8 cellular contexts compared by ENCODE assay signal in genomic region chr2:37230581-37230980, GRCh38. TPM values are rescaled to one million over a fixed set of nuclear protein-coding genes. Genes with fewer than 3 reads are reported as not detected.
DNase-seq lines count a peak whose midpoint lies in the region; ATAC-seq, FAIRE-seq and TF ChIP-seq lines count a peak whose summit lies in the region.

No MANE protein-coding gene starts in this region.

- no peak for FAIRE-seq in GM19239 (lab: Jason Lieb, UNC)

- H3K36me3 ChIP-seq in mucosa of descending colon (ENCODE audit: low read depth) = no peaks in the 10 kb centered on the region

- peaks cover 25% of the 10 kb centered on the region for H3K4me1 ChIP-seq in mucosa of descending colon (ENCODE audit: low read depth)

- peak overlapping the region; percentile 96 for H3K4me3 ChIP-seq in choroid plexus epithelial cell (ENCODE audit: low read depth, low read length)
- H3K4me3 ChIP-seq in mucosa of descending colon = peak overlapping the region; percentile 65

- intact Hi-C loops in mucosa of descending colon (cut with DNase I, micrococcal nuclease) = no loop called here

- no peaks in the 10 kb centered on the region for H3K9me3 ChIP-seq in mucosa of descending colon

- DNase-seq in AG20443 (ENCODE audit: low spot score) = peak; percentile 17
- peak; percentile 7 for DNase-seq in HT1080 (ENCODE audit: low read depth)
- peak; percentile 13 for DNase-seq in choroid plexus epithelial cell (ENCODE audit: low read depth)
- peak in 1 of 3 donors; percentile 13 for DNase-seq in mucosa of descending colon
- DNase-seq in GM19239 (ENCODE audit: insufficient read length, low spot score) = no peak
- no peak for DNase-seq in foreskin melanocyte
- no peak for DNase-seq in activated CD4-positive, alpha-beta T cell treated with anti-CD3 and anti-CD28 coated beads for 1 hour

- peak; percentile 25 for ATAC-seq in mucosa of descending colon
- no peak for ATAC-seq in HG03439 (IDR thresholded peaks at IDR 0.05; ENCODE audit: unreplicated experiment)

- TF ChIP-seq CTCF in choroid plexus epithelial cell (conservative IDR thresholded peaks at IDR 0.05; ENCODE audit: low read depth, low read length) (no peak), mucosa of descending colon (IDR thresholded peaks at IDR 0.05) (no peak)

RNA-seq across cellular contexts. Expression of gene CEBPZ, which starts 0.8 kb away (rescaled TPM):
- total RNA-seq in HT1080 (2014; rRNA removed; shearing (Covaris generic)) = 67.4 and 68.5 TPM in 2 replicates
- polyA plus RNA-seq in HT1080 (2015; cell fraction: cytosol; rRNA removed) = 61.7 and 72.4 TPM in 2 replicates
- polyA plus RNA-seq in HT1080 (2015; cell fraction: nucleus; rRNA removed) = 96.3 and 96.9 TPM in 2 replicates
- total RNA-seq in mucosa of descending colon = 10 to 100 TPM; 30.8 to 51.5 (median 32.8) TPM

RNA-seq across cellular contexts. Expression of gene NDUFAF7, which starts 0.9 kb away (rescaled TPM):
- total RNA-seq in HT1080 (2014; rRNA removed; shearing (Covaris generic)) = 13.6 TPM in 2 replicates
- 15.1 and 15.3 TPM in 2 replicates for polyA plus RNA-seq in HT1080 (2015; cell fraction: cytosol; rRNA removed)
- 80.5 and 83.3 TPM in 2 replicates for polyA plus RNA-seq in HT1080 (2015; cell fraction: nucleus; rRNA removed)
- 10 to 100 TPM; 13.2 to 21.6 (median 14.0) TPM for total RNA-seq in mucosa of descending colon

RNA-seq across cellular contexts. Expression of gene CEBPZOS, which starts 34.3 kb away (rescaled TPM):
- total RNA-seq in HT1080 (2014; rRNA removed; shearing (Covaris generic)) = 13.4 and 17.6 TPM in 2 replicates
- 41.7 and 46.7 TPM in 2 replicates for polyA plus RNA-seq in HT1080 (2015; cell fraction: cytosol; rRNA removed)
- polyA plus RNA-seq in HT1080 (2015; cell fraction: nucleus; rRNA removed) = 28.6 and 32.0 TPM in 2 replicates
- 10 to 100 TPM; 34.2 to 50.5 (median 37.8) TPM for total RNA-seq in mucosa of descending colon

RNA-seq across cellular contexts. Expression of gene SULT6B1, which starts 42.1 kb away (rescaled TPM):
- total RNA-seq in HT1080 (2014; rRNA removed; shearing (Covaris generic)) = not detected in 2 replicates
- not detected in 2 replicates for polyA plus RNA-seq in HT1080 (2015; cell fraction: cytosol; rRNA removed)
- not detected in 2 replicates for polyA plus RNA-seq in HT1080 (2015; cell fraction: nucleus; rRNA removed)
- not detected for total RNA-seq in mucosa of descending colon

Comparison
In these comparisons a context has a peak if more than half of its experiments do, and no peak if none do; other contexts are left out.
1. DNase-seq: peak in AG20443 (single experiment), HT1080 (single experiment) and choroid plexus epithelial cell (single experiment); none in GM19239 (single experiment), foreskin melanocyte (single experiment) and activated CD4-positive, alpha-beta T cell treated with anti-CD3 and anti-CD28 coated beads for 1 hour (single experiment).